In the genomic region with DNA sequence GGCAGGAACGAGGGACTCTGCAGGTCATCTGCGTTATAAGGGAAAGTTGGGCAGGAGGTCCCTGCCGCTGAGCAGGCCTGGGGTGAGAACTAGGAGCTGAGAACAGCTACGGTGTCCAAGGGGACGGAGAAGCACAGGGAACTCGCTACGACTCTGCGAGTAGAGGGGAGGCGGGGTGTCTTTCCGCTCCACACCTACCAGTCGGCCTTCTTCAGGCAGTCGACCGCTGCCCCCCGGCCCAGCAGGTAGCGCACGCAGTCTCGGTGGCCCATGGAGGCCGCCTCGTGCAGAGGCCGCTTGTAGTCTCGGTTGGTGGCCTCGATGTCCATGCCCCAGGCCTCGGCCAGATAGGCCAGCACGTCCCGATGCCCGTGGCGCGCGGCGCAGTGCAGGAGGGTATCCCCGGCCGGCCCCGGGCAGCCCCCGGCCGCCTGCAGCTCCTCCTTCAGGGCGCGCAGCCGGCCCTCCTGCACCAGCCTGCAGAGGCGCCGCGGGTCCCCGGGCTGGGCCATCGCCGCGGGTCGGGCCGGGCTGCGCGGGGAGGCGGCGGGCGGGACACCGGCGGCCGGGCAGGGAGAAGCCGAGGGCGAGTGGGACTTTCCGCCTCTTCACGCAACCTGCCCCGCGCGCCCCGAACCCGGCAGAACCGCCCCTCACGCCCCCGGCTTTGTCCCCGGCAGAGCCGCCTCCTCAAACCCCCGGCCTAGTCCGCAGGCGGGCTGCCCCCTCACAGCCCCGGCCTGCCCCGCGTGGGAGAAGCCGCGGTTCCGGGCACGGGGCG, we compare ENCODE assay signal across 8 cellular contexts. TPM values are rescaled to one million over a fixed set of nuclear protein-coding genes. Genes with fewer than 3 reads are reported as not detected.
A peak's percentile ranks its signal among the peaks of the same experiment; 100 is the strongest.
DNase-seq lines count a peak whose midpoint lies in the region; ATAC-seq and TF ChIP-seq lines count a peak whose summit lies in the region.

No MANE protein-coding gene starts in this region.

- H3K4me3 ChIP-seq in HEK293 (ENCODE audit: low read depth, low read length) (peak overlapping the region; percentile 82), esophagus squamous epithelium (peak overlapping the region; percentile 59 to 92 (median 84)), thymus (ENCODE audit: low read length) (peak overlapping the region; percentile 77)

- H3K27me3 Mint-ChIP-seq in natural killer cell treated with Interleukin-12 subunit alpha and Interleukin-12 subunit beta and Interleukin-15 and Interleukin-18, amount 100 ng/mL, for 72 hours: no peaks in the 10 kb centered on the region

- TF ChIP-seq POLR2A in esophagus squamous epithelium (IDR thresholded peaks at IDR 0.05): no peak

- peaks cover 17% of the 10 kb centered on the region for H3K36me3 Mint-ChIP-seq in natural killer cell treated with Interleukin-12 subunit alpha and Interleukin-12 subunit beta and Interleukin-15 and Interleukin-18, amount 100 ng/mL, for 72 hours

- 0 out of 2 replicates have a peak, but pooled peaks have one; percentile 3 for TF ChIP-seq CTCF in GM12874 (IDR thresholded peaks at IDR 0.05; ENCODE audit: insufficient read depth, low read depth, low read length)
- no peak; the same call in 1 of the 2 replicates for TF ChIP-seq CTCF in HEK293 (tag by site-specific recombination; IDR thresholded peaks at IDR 0.05)
- TF ChIP-seq CTCF in esophagus squamous epithelium (IDR thresholded peaks at IDR 0.05): no peak

- ATAC-seq in natural killer cell treated with Interleukin-12 subunit alpha and Interleukin-12 subunit beta and Interleukin-15 and Interleukin-18, amount 100 ng/mL, for 72 hours: peak; percentile 24 to 41

- intact Hi-C loops in esophagus squamous epithelium (cut with DNase I): no loop called here

- 0% methylated on average over 2 of the region's 80 CpGs; no CpG with 5 or more reads in 1 of the 2 donors for WGBS in esophagus squamous epithelium, 2 donors
- WGBS in thymus: under 1% methylated on average over 80 of the region's 80 CpGs

- peaks cover 34 to 40% of the 10 kb centered on the region in 2 donors for H3K4me1 Mint-ChIP-seq in natural killer cell treated with Interleukin-12 subunit alpha and Interleukin-12 subunit beta and Interleukin-15 and Interleukin-18, amount 100 ng/mL, for 72 hours (ENCODE audit: low read depth in 2 of 2)

- H3K9me3 Mint-ChIP-seq in natural killer cell treated with Interleukin-12 subunit alpha and Interleukin-12 subunit beta and Interleukin-15 and Interleukin-18, amount 100 ng/mL, for 72 hours: no peaks in the 10 kb centered on the region

- CTCF ChIA-PET in HEK293 (lab: Yijun Ruan, JAX): interaction anchor here (0.5 to 2.5 kb wide), 3 partner anchors 15 to 264 kb away, joined by 3 to 19 read pairs (median 8); no protein-coding TSS in a partner anchor

- H3K27me3 ChIP-seq in esophagus squamous epithelium (no peaks in the 10 kb centered on the region), thymus (ENCODE audit: control insufficient read depth, insufficient read depth) (no peaks in the 10 kb centered on the region)

- H3K9me3 ChIP-seq in HEK293 (ENCODE audit: control insufficient read depth, insufficient read depth, low read depth, low read length): no peaks in the 10 kb centered on the region
- no peaks in the 10 kb centered on the region for H3K9me3 ChIP-seq in esophagus squamous epithelium
- H3K9me3 ChIP-seq in thymus (ENCODE audit: control insufficient read depth): no peaks in the 10 kb centered on the region

- H3K36me3 ChIP-seq in HEK293 (ENCODE audit: control insufficient read depth in 2 of 2, insufficient read depth in 1 of 2, low read length in 2 of 2) (peaks cover 26 to 48% of the 10 kb centered on the region in 2 experiments), esophagus squamous epithelium (peaks cover 0 to 45% (median 0%) of the 10 kb centered on the region in 3 donors), thymus (ENCODE audit: control insufficient read depth, insufficient read depth) (peaks cover 6% of the 10 kb centered on the region)

- H3K27ac ChIP-seq in HEK293 (ENCODE audit: extremely low read depth, low read depth, low read length) (peak overlapping the region; percentile 85), esophagus squamous epithelium (peak overlapping the region; percentile 86 to 96 (median 90)), thymus (ENCODE audit: low read depth) (peak overlapping the region; percentile 64)

- H3K27ac Mint-ChIP-seq in natural killer cell treated with Interleukin-12 subunit alpha and Interleukin-12 subunit beta and Interleukin-15 and Interleukin-18, amount 100 ng/mL, for 72 hours: peak overlapping the region; percentile 56

- 0 out of 2 replicates have a peak, but pooled peaks cover 4% of the 10 kb centered on the region for H3K4me1 ChIP-seq in HEK293 (ENCODE audit: control insufficient read depth, insufficient read depth, low read length)
- peaks cover 15 to 45% (median 24%) of the 10 kb centered on the region in 3 donors for H3K4me1 ChIP-seq in esophagus squamous epithelium
- H3K4me1 ChIP-seq in thymus (ENCODE audit: control insufficient read depth, insufficient read depth, low read length): peaks cover 33% of the 10 kb centered on the region

- DNase-seq in NCI-H146 (lab: John Stamatoyannopoulos, UW) (peak; percentile 71), activated T-cell treated with anti-CD3 and anti-CD28 coated beads for 24 hours (ENCODE audit: low read depth) (peak; percentile 15), esophagus squamous epithelium (lab: John Stamatoyannopoulos, UW) (no peak), NCI-H1694 (lab: John Stamatoyannopoulos, UW) (no peak)
- peak; percentile 72 for DNase-seq in natural killer cell treated with Interleukin-12 subunit alpha and Interleukin-12 subunit beta and Interleukin-15 and Interleukin-18, amount 100 ng/mL, for 72 hours (ENCODE audit: low spot score)

- peak overlapping the region; percentile 87 for H3K4me3 Mint-ChIP-seq in natural killer cell treated with Interleukin-12 subunit alpha and Interleukin-12 subunit beta and Interleukin-15 and Interleukin-18, amount 100 ng/mL, for 72 hours

- POLR2A ChIA-PET in HEK293 (lab: Yijun Ruan, JAX): interaction anchor here (0.9 to 2.1 kb wide), 17 partner anchors 7 to 513 kb away, joined by 3 to 35 read pairs (median 4); a partner anchor contains a TSS

TF ChIP-seq in HEK293, 187 proteins besides CTCF, POLR2A, EP300 and RAD21 (continues in another document):
- TF ChIP-seq ZNF660 (tag by site-specific recombination; IDR thresholded peaks at IDR 0.05) (0 out of 2 replicates have a peak, but pooled peaks have one; percentile 32), ZNF266 (tag by site-specific recombination; IDR thresholded peaks at IDR 0.05; ENCODE audit: low read depth) (no peak), MEIS1 (CRISPR knock-in tag; IDR thresholded peaks at IDR 0.05; ENCODE audit: borderline replicate concordance) (no peak), BCL11A (tag by site-specific recombination; IDR thresholded peaks at IDR 0.05; ENCODE audit: low read depth) (no peak), ZBTB21 (tag by site-specific recombination; IDR thresholded peaks at IDR 0.05) (no peak), ZNF555 (tag by site-specific recombination; conservative IDR thresholded peaks at IDR 0.05) (no peak), ZNF416 (tag by site-specific recombination; IDR thresholded peaks at IDR 0.05) (no peak), ZNF37A (tag by site-specific recombination; IDR thresholded peaks at IDR 0.05) (no peak), ZFP37 (tag by site-specific recombination; IDR thresholded peaks at IDR 0.05) (0 out of 2 replicates have a peak, but pooled peaks have one; percentile 17), ZNF629 (tag by site-specific recombination; IDR thresholded peaks at IDR 0.05) (no peak), ZNF16 (tag by site-specific recombination; IDR thresholded peaks at IDR 0.05; ENCODE audit: low read depth) (no peak), ZFP41 (tag by site-specific recombination; IDR thresholded peaks at IDR 0.05; ENCODE audit: borderline replicate concordance) (no peak), BCL11B (tag by site-specific recombination; IDR thresholded peaks at IDR 0.05; ENCODE audit: low read depth) (no peak)
- TF ChIP-seq, protein P1, sequence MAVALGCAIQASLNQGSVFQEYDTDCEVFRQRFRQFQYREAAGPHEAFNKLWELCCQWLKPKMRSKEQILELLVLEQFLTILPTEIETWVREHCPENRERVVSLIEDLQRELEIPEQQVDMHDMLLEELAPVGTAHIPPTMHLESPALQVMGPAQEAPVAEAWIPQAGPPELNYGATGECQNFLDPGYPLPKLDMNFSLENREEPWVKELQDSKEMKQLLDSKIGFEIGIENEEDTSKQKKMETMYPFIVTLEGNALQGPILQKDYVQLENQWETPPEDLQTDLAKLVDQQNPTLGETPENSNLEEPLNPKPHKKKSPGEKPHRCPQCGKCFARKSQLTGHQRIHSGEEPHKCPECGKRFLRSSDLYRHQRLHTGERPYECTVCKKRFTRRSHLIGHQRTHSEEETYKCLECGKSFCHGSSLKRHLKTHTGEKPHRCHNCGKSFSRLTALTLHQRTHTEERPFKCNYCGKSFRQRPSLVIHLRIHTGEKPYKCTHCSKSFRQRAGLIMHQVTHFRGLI (tag by site-specific recombination; IDR thresholded peaks at IDR 0.05): no peak
- TF ChIP-seq, protein P2, sequence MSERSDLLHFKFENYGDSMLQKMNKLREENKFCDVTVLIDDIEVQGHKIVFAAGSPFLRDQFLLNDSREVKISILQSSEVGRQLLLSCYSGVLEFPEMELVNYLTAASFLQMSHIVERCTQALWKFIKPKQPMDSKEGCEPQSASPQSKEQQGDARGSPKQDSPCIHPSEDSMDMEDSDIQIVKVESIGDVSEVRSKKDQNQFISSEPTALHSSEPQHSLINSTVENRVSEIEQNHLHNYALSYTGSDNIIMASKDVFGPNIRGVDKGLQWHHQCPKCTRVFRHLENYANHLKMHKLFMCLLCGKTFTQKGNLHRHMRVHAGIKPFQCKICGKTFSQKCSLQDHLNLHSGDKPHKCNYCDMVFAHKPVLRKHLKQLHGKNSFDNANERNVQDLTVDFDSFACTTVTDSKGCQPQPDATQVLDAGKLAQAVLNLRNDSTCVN (tag by site-specific recombination; optimal IDR thresholded peaks at IDR 0.05): no peak
- TF ChIP-seq, protein P3, sequence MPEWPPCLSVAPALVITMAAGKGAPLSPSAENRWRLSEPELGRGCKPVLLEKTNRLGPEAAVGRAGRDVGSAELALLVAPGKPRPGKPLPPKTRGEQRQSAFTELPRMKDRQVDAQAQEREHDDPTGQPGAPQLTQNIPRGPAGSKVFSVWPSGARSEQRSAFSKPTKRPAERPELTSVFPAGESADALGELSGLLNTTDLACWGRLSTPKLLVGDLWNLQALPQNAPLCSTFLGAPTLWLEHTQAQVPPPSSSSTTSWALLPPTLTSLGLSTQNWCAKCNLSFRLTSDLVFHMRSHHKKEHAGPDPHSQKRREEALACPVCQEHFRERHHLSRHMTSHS (tag by site-specific recombination; IDR thresholded peaks at IDR 0.05): no peak

RNA-seq across cellular contexts. Expression of a gene that starts 0.7 kb away (rescaled TPM):
- total RNA-seq in esophagus squamous epithelium: 10 to 100 TPM in 1 of 4 donors, 1 to 10 TPM in 3; 2.8 to 10.9 (median 5.1) TPM
- total RNA-seq in natural killer cell treated with Interleukin-12 subunit alpha and Interleukin-12 subunit beta and Interleukin-15 and Interleukin-18, amount 100 ng/mL, for 72 hours: 1 to 10 TPM; 4.1 to 7.6 TPM
- polyA plus RNA-seq in thymus: 6.4 TPM

RNA-seq across cellular contexts. Expression of a gene that starts 1.0 kb away (rescaled TPM):
- 10 to 100 TPM; 48.5 to 93.8 (median 54.1) TPM for total RNA-seq in esophagus squamous epithelium
- total RNA-seq in natural killer cell treated with Interleukin-12 subunit alpha and Interleukin-12 subunit beta and Interleukin-15 and Interleukin-18, amount 100 ng/mL, for 72 hours: 10 to 100 TPM; 65.3 to 99.9 TPM
- 52.8 TPM for polyA plus RNA-seq in thymus

Comparison
In these comparisons a context has a peak if more than half of its experiments do, and no peak if none do; other contexts are left out.
1. DNase-seq: peak in NCI-H146 (single experiment), activated T-cell treated with anti-CD3 and anti-CD28 coated beads for 24 hours (single experiment) and natural killer cell treated with Interleukin-12 subunit alpha and Interleukin-12 subunit beta and Interleukin-15 and Interleukin-18, amount 100 ng/mL, for 72 hours (single experiment); none in esophagus squamous epithelium (single experiment) and NCI-H1694 (single experiment).
2. Peak in every context shown above with its lines, with median percentiles within 50 percentile points of each other: H3K27ac ChIP-seq and H3K4me3 ChIP-seq.